8 cellular contexts compared by ENCODE assay signal in genomic region chr1:221343106-221343505, GRCh38.
"Had no signal": no experiment of that assay in that cellular context is flagged by ENCODE, and none has a peak within 500 bp of the region (broad histone marks: within the 10 kb centered on the region; RNA-seq: fewer than 3 reads in every experiment).

No MANE protein-coding gene starts in this region.

- FAIRE-seq: HepG2 had no signal

- H3K27ac ChIP-seq: GM23248, HL-60 had no signal

- H3K9me3 ChIP-seq: HAP-1 had no signal

- H2AFZ ChIP-seq: GM23248 had no signal

- DNase-seq: GM23248, GOT3, H7, HFFc6, KBM-7 had no signal

- H3K4me1 ChIP-seq: HAP-1 had no signal

- H3K9ac ChIP-seq: GM23248 had no signal

- H3K36me3 ChIP-seq: HAP-1 had no signal

- H3K4me3 ChIP-seq: GM23248, HAP-1 had no signal
